ENCODE assay signal across 24 cellular contexts in the genomic region with DNA sequence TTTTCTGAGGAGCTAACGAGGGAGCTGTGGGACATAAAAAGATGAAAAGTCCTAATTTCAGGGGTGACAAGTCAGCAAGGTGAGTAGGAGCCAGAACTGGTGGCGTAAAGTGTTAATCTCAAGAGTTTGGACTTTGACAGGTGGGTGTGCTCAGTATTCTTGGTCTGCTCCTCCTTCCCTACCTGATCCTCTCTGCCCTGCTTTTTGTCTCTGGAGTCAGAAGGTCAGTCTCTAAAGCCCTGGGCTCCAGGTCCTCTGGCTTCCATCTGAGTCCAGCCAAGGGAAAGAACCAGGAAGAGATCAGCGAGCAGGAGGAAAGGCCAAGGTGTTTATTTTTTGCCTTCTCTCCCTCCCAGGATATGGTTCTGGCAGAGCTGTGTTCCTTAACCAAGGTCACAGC.
"Had no signal": no experiment of that assay in that cellular context is flagged by ENCODE, and none has a peak within 500 bp of the region (broad histone marks: within the 10 kb centered on the region; RNA-seq: fewer than 3 reads in every experiment).

No MANE protein-coding gene starts in this region.

- H3K36me3 ChIP-seq: brain microvascular endothelial cell, esophagus muscularis mucosa, thyroid gland, uterus had no signal

- H3K27ac Mint-ChIP-seq: activated CD4-positive, alpha-beta T cell treated with anti-CD3 and anti-CD28 coated beads, Interleukin-2, amount 10 ng/mL, durations not matched to agents 7 days and 5 days; activated CD8-positive, alpha-beta memory T cell treated with anti-CD3 and anti-CD28 coated beads, Interleukin-2, amount 10 ng/mL, durations not matched to agents 7 days and 5 days; activated CD8-positive, alpha-beta T cell treated with anti-CD3 and anti-CD28 coated beads for 36 hours; activated naive CD4-positive, alpha-beta T cell treated with anti-CD3 and anti-CD28 coated beads, Interleukin-2, amount 50 U/mL, for 24 hours; T-helper 2 cell treated with Interferon-gamma antibody and Interleukin-4, amounts not matched to agents 5 μg/mL and 100 μg/mL, for 36 hours had no signal

- H3K9me3 Mint-ChIP-seq: activated CD8-positive, alpha-beta T cell treated with anti-CD3 and anti-CD28 coated beads for 36 hours; activated naive CD4-positive, alpha-beta T cell treated with anti-CD3 and anti-CD28 coated beads, Interleukin-2, amount 50 U/mL, for 24 hours; T-helper 2 cell treated with Interferon-gamma antibody and Interleukin-4, amounts not matched to agents 5 μg/mL and 100 μg/mL, for 36 hours had no signal

- H3K9me3 ChIP-seq: esophagus muscularis mucosa, thyroid gland, uterus had no signal

- H3K4me3 ChIP-seq: esophagus muscularis mucosa, gastroesophageal sphincter, thyroid gland, uterus had no signal

- ATAC-seq: activated CD8-positive, alpha-beta memory T cell treated with anti-CD3 and anti-CD28 coated beads, Interleukin-2, amount 10 ng/mL, durations not matched to agents 7 days and 5 days; activated CD8-positive, alpha-beta T cell treated with anti-CD3 and anti-CD28 coated beads for 36 hours; gastroesophageal sphincter had no signal

- H3K4me1 ChIP-seq: esophagus muscularis mucosa, gastroesophageal sphincter, uterus had no signal

- H3K27me3 ChIP-seq: brain microvascular endothelial cell, esophagus muscularis mucosa, gastroesophageal sphincter, thyroid gland, uterus had no signal

- H3K27me3 Mint-ChIP-seq: activated CD4-positive, alpha-beta T cell treated with anti-CD3 and anti-CD28 coated beads, Interleukin-2, amount 10 ng/mL, durations not matched to agents 7 days and 5 days; activated CD8-positive, alpha-beta memory T cell treated with anti-CD3 and anti-CD28 coated beads, Interleukin-2, amount 10 ng/mL, durations not matched to agents 7 days and 5 days; activated CD8-positive, alpha-beta T cell treated with anti-CD3 and anti-CD28 coated beads for 36 hours; activated naive CD4-positive, alpha-beta T cell treated with anti-CD3 and anti-CD28 coated beads, Interleukin-2, amount 50 U/mL, for 24 hours; naive B cell had no signal

- DNase-seq: activated CD4-positive, alpha-beta T cell treated with anti-CD3 and anti-CD28 coated beads, Interleukin-2, amount 10 ng/mL, durations not matched to agents 7 days and 5 days; activated CD4-positive, CD25-positive, alpha-beta regulatory T cell treated with anti-CD3 and anti-CD28 coated beads, Interleukin-2, amount 50 U/mL, for 72 hours; activated CD8-positive, alpha-beta memory T cell treated with anti-CD3 and anti-CD28 coated beads, Interleukin-2, amount 10 ng/mL, durations not matched to agents 7 days and 5 days; activated CD8-positive, alpha-beta T cell treated with anti-CD3 and anti-CD28 coated beads for 36 hours; activated gamma-delta T cell treated with Interleukin-2 at 50 U/mL for 16 hours; activated T-cell treated with anti-CD3 and anti-CD28 coated beads for 4 hours; anterior cingulate cortex; brain microvascular endothelial cell; caudate nucleus; dermis blood vessel endothelial cell; effector CD8-positive, alpha-beta T cell; head of caudate nucleus; mesenchymal stem cell; naive B cell; stimulated activated CD4-positive, alpha-beta T cell treated with anti-CD3 and anti-CD28 coated beads, Interleukin-4, amount 100 ng/mL, for 24 hours; stimulated activated naive CD4-positive, alpha-beta T cell treated with Interleukin-2 at 50 U/mL for 16 hours; SW 1271; thyroid gland; uterus had no signal

- H3K27ac ChIP-seq: brain microvascular endothelial cell, esophagus muscularis mucosa, gastroesophageal sphincter, thyroid gland, uterus, VCaP had no signal

- H3K4me3 Mint-ChIP-seq: activated CD4-positive, alpha-beta T cell treated with anti-CD3 and anti-CD28 coated beads, Interleukin-2, amount 10 ng/mL, durations not matched to agents 7 days and 5 days; activated CD8-positive, alpha-beta memory T cell treated with anti-CD3 and anti-CD28 coated beads, Interleukin-2, amount 10 ng/mL, durations not matched to agents 7 days and 5 days; activated CD8-positive, alpha-beta T cell treated with anti-CD3 and anti-CD28 coated beads for 36 hours; activated naive CD4-positive, alpha-beta T cell treated with anti-CD3 and anti-CD28 coated beads, Interleukin-2, amount 50 U/mL, for 24 hours; naive B cell; T-helper 2 cell treated with Interferon-gamma antibody and Interleukin-4, amounts not matched to agents 5 μg/mL and 100 μg/mL, for 36 hours had no signal
